In the genomic region with DNA sequence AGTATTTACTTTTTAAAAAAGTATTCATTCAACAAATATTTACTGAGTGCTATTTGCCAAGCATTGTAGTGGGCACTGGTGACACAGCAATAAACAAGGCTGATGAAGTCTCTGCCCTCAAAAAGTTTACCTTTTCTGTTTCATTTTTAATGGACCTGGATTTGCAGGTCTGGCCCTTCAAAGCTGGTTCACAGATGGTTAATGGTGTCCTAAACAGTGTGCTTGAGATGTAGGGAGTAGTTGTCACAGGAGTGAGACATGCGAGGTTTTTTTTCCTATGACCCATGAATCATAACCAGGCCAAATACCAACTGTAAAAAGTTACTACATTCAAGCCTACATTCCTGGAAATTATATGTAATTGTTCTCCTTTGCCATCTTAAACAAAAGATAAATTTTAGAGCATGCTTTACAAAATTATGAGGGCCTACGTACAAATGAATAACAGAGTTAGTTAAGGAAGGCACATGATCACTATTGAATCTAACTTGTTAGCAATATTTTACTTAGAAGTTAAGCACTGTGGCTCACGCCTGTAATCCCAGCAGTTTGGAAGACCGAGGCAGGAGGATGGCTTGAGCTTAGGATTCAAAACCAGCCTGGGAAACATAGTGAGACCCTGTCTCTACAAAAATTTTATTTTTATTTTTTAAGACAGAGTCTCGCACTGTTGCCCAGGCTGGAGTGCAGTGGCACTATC, we compare ENCODE assay signal across 14 cellular contexts.
DNase-seq lines count a peak whose midpoint lies in the region; ATAC-seq and TF ChIP-seq lines count a peak whose summit lies in the region.
"Had no signal": no experiment of that assay in that cellular context is flagged by ENCODE, and none has a peak within 500 bp of the region (broad histone marks: within the 10 kb centered on the region; RNA-seq: fewer than 3 reads in every experiment).

No MANE protein-coding gene starts in this region.

- H3K27me3 ChIP-seq in foreskin keratinocyte (no peaks in the 10 kb centered on the region), upper lobe of left lung (no peaks in the 10 kb centered on the region)

- TF ChIP-seq EP300 in upper lobe of left lung (IDR thresholded peaks at IDR 0.05): no peak

- no peak overlapping the region for H3K27ac ChIP-seq in foreskin keratinocyte
- H3K27ac ChIP-seq in upper lobe of left lung: no peak overlapping the region

- no peak overlapping the region for H3K4me3 Mint-ChIP-seq in activated naive CD8-positive, alpha-beta T cell treated with anti-CD3 and anti-CD28 coated beads, Interleukin-2, amount 50 U/mL, for 24 hours
- no peak overlapping the region for H3K4me3 Mint-ChIP-seq in activated naive CD8-positive, alpha-beta T cell treated with anti-CD3 and anti-CD28 coated beads for 36 hours
- H3K4me3 Mint-ChIP-seq: activated CD4-positive, alpha-beta T cell treated with anti-CD3 and anti-CD28 coated beads, Interleukin-2, amount 10 ng/mL, durations not matched to agents 24 days and 14 days; nephron progenitor cell had no signal

- H3K4me1 Mint-ChIP-seq in activated naive CD8-positive, alpha-beta T cell treated with anti-CD3 and anti-CD28 coated beads, Interleukin-2, amount 50 U/mL, for 24 hours: peaks cover 4% of the 10 kb centered on the region
- peaks cover 4% of the 10 kb centered on the region for H3K4me1 Mint-ChIP-seq in activated naive CD8-positive, alpha-beta T cell treated with anti-CD3 and anti-CD28 coated beads for 36 hours
- H3K4me1 Mint-ChIP-seq: activated CD4-positive, alpha-beta T cell treated with anti-CD3 and anti-CD28 coated beads, Interleukin-2, amount 10 ng/mL, durations not matched to agents 24 days and 14 days; nephron progenitor cell had no signal

- no peak overlapping the region for H3K4me3 ChIP-seq in upper lobe of left lung

- no peaks in the 10 kb centered on the region for H3K27me3 Mint-ChIP-seq in activated naive CD8-positive, alpha-beta T cell treated with anti-CD3 and anti-CD28 coated beads, Interleukin-2, amount 50 U/mL, for 24 hours
- H3K27me3 Mint-ChIP-seq in activated naive CD8-positive, alpha-beta T cell treated with anti-CD3 and anti-CD28 coated beads for 36 hours: no peaks in the 10 kb centered on the region
- H3K27me3 Mint-ChIP-seq: activated CD4-positive, alpha-beta T cell treated with anti-CD3 and anti-CD28 coated beads, Interleukin-2, amount 10 ng/mL, durations not matched to agents 24 days and 14 days had no signal

- no peak for TF ChIP-seq POLR2A in upper lobe of left lung (IDR thresholded peaks at IDR 0.05)

- peaks cover 0 to 3% (median 0%) of the 10 kb centered on the region in 4 donors for H3K36me3 ChIP-seq in upper lobe of left lung

- DNase-seq in activated naive CD8-positive, alpha-beta T cell treated with anti-CD3 and anti-CD28 coated beads, Interleukin-2, amount 50 U/mL, for 24 hours: no peak
- DNase-seq in activated naive CD8-positive, alpha-beta T cell treated with anti-CD3 and anti-CD28 coated beads for 36 hours: no peak
- DNase-seq in foreskin keratinocyte (peak in 1 of 2 donors; percentile 42), upper lobe of left lung (no peak), G401 (ENCODE audit: low spot score) (no peak)
- DNase-seq: activated CD4-positive, alpha-beta T cell treated with anti-CD3 and anti-CD28 coated beads, Interleukin-2, amount 10 ng/mL, durations not matched to agents 24 days and 14 days; activated naive CD4-positive, alpha-beta T cell; AML-193; NCI-H524 treated with DMSO at 0.1 percent for 48 hours; nephron progenitor cell; stimulated activated CD4-positive, alpha-beta T cell treated with anti-CD3 and anti-CD28 coated beads, Interleukin-15, amount 100 ng/mL, for 24 hours had no signal

- TF ChIP-seq CTCF in foreskin keratinocyte (conservative IDR thresholded peaks at IDR 0.05) (no peak), upper lobe of left lung (IDR thresholded peaks at IDR 0.05) (no peak)

- in situ Hi-C loops in G401 (cut with HindIII; ENCODE audit: low sequenced_read_pairs): no loop called here

- peak; percentile 71 for ATAC-seq in activated naive CD8-positive, alpha-beta T cell treated with anti-CD3 and anti-CD28 coated beads, Interleukin-2, amount 50 U/mL, for 24 hours
- ATAC-seq in SK-N-SH treated with all-trans-retinoic acid at 6 μM for 48 hours (peak; percentile 92), foreskin keratinocyte (peak; percentile 54), upper lobe of left lung (ENCODE audit: low FRiP score in 2 of 2) (peak; percentile 34 to 61), esophagus mucosa (no peak), HG03139 (IDR thresholded peaks at IDR 0.05; ENCODE audit: unreplicated experiment) (no peak)

- peaks cover 17% of the 10 kb centered on the region for H3K36me3 Mint-ChIP-seq in activated naive CD8-positive, alpha-beta T cell treated with anti-CD3 and anti-CD28 coated beads, Interleukin-2, amount 50 U/mL, for 24 hours (ENCODE audit: low read depth)
- peaks cover 31% of the 10 kb centered on the region for H3K36me3 Mint-ChIP-seq in activated naive CD8-positive, alpha-beta T cell treated with anti-CD3 and anti-CD28 coated beads for 36 hours

- no peak overlapping the region for H3K27ac Mint-ChIP-seq in activated naive CD8-positive, alpha-beta T cell treated with anti-CD3 and anti-CD28 coated beads, Interleukin-2, amount 50 U/mL, for 24 hours
- no peak overlapping the region for H3K27ac Mint-ChIP-seq in activated naive CD8-positive, alpha-beta T cell treated with anti-CD3 and anti-CD28 coated beads for 36 hours
- H3K27ac Mint-ChIP-seq: activated CD4-positive, alpha-beta T cell treated with anti-CD3 and anti-CD28 coated beads, Interleukin-2, amount 10 ng/mL, durations not matched to agents 24 days and 14 days; nephron progenitor cell had no signal

- 78 to 81% methylated on average over 5 of the region's 5 CpGs for WGBS in upper lobe of left lung, 2 donors

- H3K4me1 ChIP-seq in foreskin keratinocyte (no peaks in the 10 kb centered on the region), upper lobe of left lung (no peaks in the 10 kb centered on the region)

- H3K9me3 ChIP-seq in upper lobe of left lung: no peaks in the 10 kb centered on the region

- peaks cover 14% of the 10 kb centered on the region for H3K9me3 Mint-ChIP-seq in activated naive CD8-positive, alpha-beta T cell treated with anti-CD3 and anti-CD28 coated beads, Interleukin-2, amount 50 U/mL, for 24 hours
- H3K9me3 Mint-ChIP-seq in activated naive CD8-positive, alpha-beta T cell treated with anti-CD3 and anti-CD28 coated beads for 36 hours: peaks cover 9% of the 10 kb centered on the region

TF ChIP-seq in SK-N-SH treated with all-trans-retinoic acid at 6 μM for 48 hours, 23 proteins besides CTCF, POLR2A, EP300 and RAD21:
- TF ChIP-seq ISL1 (CRISPR knock-in tag; IDR thresholded peaks at IDR 0.05) (peak; percentile 36; the same call in 1 of the 2 replicates), ZNF565 (CRISPR knock-in tag; conservative IDR thresholded peaks at IDR 0.05; ENCODE audit: low read depth) (no peak), RARB (CRISPR knock-in tag; IDR thresholded peaks at IDR 0.05) (no peak), TCF4 (CRISPR knock-in tag; IDR thresholded peaks at IDR 0.05; ENCODE audit: borderline replicate concordance) (no peak), TOX (CRISPR knock-in tag; IDR thresholded peaks at IDR 0.05; ENCODE audit: borderline replicate concordance) (no peak), OSR1 (CRISPR knock-in tag; IDR thresholded peaks at IDR 0.05) (no peak)
- TF ChIP-seq, protein P1, sequence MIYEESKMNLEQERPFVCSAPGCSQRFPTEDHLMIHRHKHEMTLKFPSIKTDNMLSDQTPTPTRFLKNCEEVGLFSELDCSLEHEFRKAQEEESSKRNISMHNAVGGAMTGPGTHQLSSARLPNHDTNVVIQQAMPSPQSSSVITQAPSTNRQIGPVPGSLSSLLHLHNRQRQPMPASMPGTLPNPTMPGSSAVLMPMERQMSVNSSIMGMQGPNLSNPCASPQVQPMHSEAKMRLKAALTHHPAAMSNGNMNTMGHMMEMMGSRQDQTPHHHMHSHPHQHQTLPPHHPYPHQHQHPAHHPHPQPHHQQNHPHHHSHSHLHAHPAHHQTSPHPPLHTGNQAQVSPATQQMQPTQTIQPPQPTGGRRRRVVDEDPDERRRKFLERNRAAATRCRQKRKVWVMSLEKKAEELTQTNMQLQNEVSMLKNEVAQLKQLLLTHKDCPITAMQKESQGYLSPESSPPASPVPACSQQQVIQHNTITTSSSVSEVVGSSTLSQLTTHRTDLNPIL (CRISPR knock-in tag; IDR thresholded peaks at IDR 0.05; ENCODE audit: low read depth): no peak

Comparison
In these comparisons a context has a peak if more than half of its experiments do, and no peak if none do; other contexts are left out.
1. ATAC-seq: peak in activated naive CD8-positive, alpha-beta T cell treated with anti-CD3 and anti-CD28 coated beads, Interleukin-2, amount 50 U/mL, for 24 hours (single experiment), SK-N-SH treated with all-trans-retinoic acid at 6 μM for 48 hours (single experiment), foreskin keratinocyte (single experiment) and upper lobe of left lung (2 of 2); none in esophagus mucosa (single experiment) and HG03139 (single experiment).